In the genomic region with DNA sequence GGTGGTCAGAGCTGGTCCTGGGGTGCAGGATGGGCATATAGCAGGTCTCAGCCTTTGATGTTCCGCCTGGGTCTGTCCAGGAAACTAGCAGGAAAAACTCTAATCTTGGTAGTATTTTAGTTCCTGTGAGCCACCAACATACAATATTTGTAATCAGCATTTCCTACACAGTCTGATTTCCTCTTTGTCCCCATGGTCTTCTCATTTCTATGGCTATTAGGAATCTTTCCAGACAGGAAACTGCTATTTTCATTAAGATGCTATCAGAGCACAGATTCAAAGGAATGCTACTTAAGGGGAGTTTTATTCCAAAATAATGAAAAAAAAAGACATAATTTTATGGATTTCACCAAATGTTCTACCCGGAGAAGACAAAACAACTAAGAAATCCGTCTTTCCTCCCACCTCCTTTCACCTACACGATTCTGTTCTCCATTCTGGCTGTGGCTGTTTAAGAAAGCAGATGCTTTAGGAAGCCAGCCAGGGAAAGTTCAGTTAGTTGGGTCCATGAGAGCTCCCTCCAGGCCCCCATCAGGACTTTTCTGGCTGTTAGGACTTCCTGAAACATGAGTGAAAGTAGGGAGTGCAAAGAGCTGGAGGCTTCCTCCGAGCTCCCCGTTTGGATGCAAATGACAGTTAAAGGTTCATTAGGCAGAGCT, we compare ENCODE assay signal across 17 cellular contexts.
"Had no signal": no experiment of that assay in that cellular context is flagged by ENCODE, and none has a peak within 500 bp of the region (broad histone marks: within the 10 kb centered on the region; RNA-seq: fewer than 3 reads in every experiment).

No MANE protein-coding gene starts in this region.

- H3K4me3 Mint-ChIP-seq: activated CD4-positive, alpha-beta memory T cell treated with anti-CD3 and anti-CD28 coated beads, Interleukin-2, amount 10 ng/mL, durations not matched to agents 7 days and 5 days; activated naive CD8-positive, alpha-beta T cell treated with anti-CD3 and anti-CD28 coated beads, Interleukin-2, amount 10 ng/mL, durations not matched to agents 7 days and 5 days; activated T-cell treated with anti-CD3 and anti-CD28 coated beads, Interleukin-2, amount 50 U/mL, for 4 hours; endodermal cell; memory B cell; stimulated activated naive CD8-positive, alpha-beta T cell treated with anti-CD3 and anti-CD28 coated beads, Interleukin-15, Interleukin-2, amounts not matched to agents 100 ng/mL and 50 ng/mL, for 24 hours; T-helper 1 cell treated with Interleukin-12 subunit alpha and Interleukin-12 subunit beta and Interleukin-4 antibody, amounts not matched to agents 30 μg/mL and 1 μg/mL, for 36 hours had no signal

- H3K36me3 Mint-ChIP-seq: memory B cell had no signal

- H3K4me3 ChIP-seq: dorsolateral prefrontal cortex, psoas muscle, sigmoid colon, spleen, upper lobe of left lung had no signal

- H3K27me3 Mint-ChIP-seq: activated CD4-positive, alpha-beta memory T cell treated with anti-CD3 and anti-CD28 coated beads, Interleukin-2, amount 10 ng/mL, durations not matched to agents 7 days and 5 days; activated naive CD8-positive, alpha-beta T cell treated with anti-CD3 and anti-CD28 coated beads, Interleukin-2, amount 10 ng/mL, durations not matched to agents 7 days and 5 days; stimulated activated naive CD8-positive, alpha-beta T cell treated with anti-CD3 and anti-CD28 coated beads, Interleukin-15, Interleukin-2, amounts not matched to agents 100 ng/mL and 50 ng/mL, for 24 hours had no signal

- H3K4me1 Mint-ChIP-seq: memory B cell had no signal

- H3K27ac Mint-ChIP-seq: activated CD4-positive, alpha-beta memory T cell treated with anti-CD3 and anti-CD28 coated beads, Interleukin-2, amount 10 ng/mL, durations not matched to agents 7 days and 5 days; activated naive CD8-positive, alpha-beta T cell treated with anti-CD3 and anti-CD28 coated beads, Interleukin-2, amount 10 ng/mL, durations not matched to agents 7 days and 5 days; endodermal cell; memory B cell; stimulated activated naive CD8-positive, alpha-beta T cell treated with anti-CD3 and anti-CD28 coated beads, Interleukin-15, Interleukin-2, amounts not matched to agents 100 ng/mL and 50 ng/mL, for 24 hours; T-helper 1 cell treated with Interleukin-12 subunit alpha and Interleukin-12 subunit beta and Interleukin-4 antibody, amounts not matched to agents 30 μg/mL and 1 μg/mL, for 36 hours had no signal

- H3K36me3 ChIP-seq: sigmoid colon, spleen, upper lobe of left lung had no signal

- H3K27me3 ChIP-seq: dorsolateral prefrontal cortex, upper lobe of left lung had no signal

- H3K27ac ChIP-seq: psoas muscle, sigmoid colon, upper lobe of left lung had no signal

- H3K9me3 ChIP-seq: psoas muscle, sigmoid colon, upper lobe of left lung had no signal

- H3K9me3 Mint-ChIP-seq: activated CD4-positive, alpha-beta memory T cell treated with anti-CD3 and anti-CD28 coated beads, Interleukin-2, amount 10 ng/mL, durations not matched to agents 7 days and 5 days; activated T-cell treated with anti-CD3 and anti-CD28 coated beads, Interleukin-2, amount 50 U/mL, for 4 hours; memory B cell; stimulated activated naive CD8-positive, alpha-beta T cell treated with anti-CD3 and anti-CD28 coated beads, Interleukin-15, Interleukin-2, amounts not matched to agents 100 ng/mL and 50 ng/mL, for 24 hours; T-helper 1 cell treated with Interleukin-12 subunit alpha and Interleukin-12 subunit beta and Interleukin-4 antibody, amounts not matched to agents 30 μg/mL and 1 μg/mL, for 36 hours had no signal

- DNase-seq: activated CD4-positive, alpha-beta memory T cell treated with anti-CD3 and anti-CD28 coated beads, Interleukin-2, amount 10 ng/mL, durations not matched to agents 7 days and 5 days; activated CD4-positive, alpha-beta T cell treated with anti-CD3 and anti-CD28 coated beads for 4 hours; activated effector memory CD4-positive, alpha-beta T cell treated with Interleukin-2 at 50 U/mL for 16 hours; activated naive CD8-positive, alpha-beta T cell treated with anti-CD3 and anti-CD28 coated beads, Interleukin-2, amount 10 ng/mL, durations not matched to agents 7 days and 5 days; activated T-cell treated with anti-CD3 and anti-CD28 coated beads, Interleukin-2, amount 50 U/mL, for 4 hours; dorsolateral prefrontal cortex; endodermal cell; hippocampal formation; left ventricle myocardium superior; psoas muscle; sigmoid colon; spleen; upper lobe of left lung had no signal

- ATAC-seq: activated T-cell treated with anti-CD3 and anti-CD28 coated beads, Interleukin-2, amount 50 U/mL, for 4 hours; esophagus mucosa; left ventricle myocardium superior; psoas muscle had no signal
